Comparison of ENCODE assay signal across 16 cellular contexts in genomic region chr4:7564242-7564641, GRCh38.
"Had no signal": no experiment of that assay in that cellular context is flagged by ENCODE, and none has a peak within 500 bp of the region (broad histone marks: within the 10 kb centered on the region; RNA-seq: fewer than 3 reads in every experiment).

No MANE protein-coding gene starts in this region.

- H3K27ac ChIP-seq: body of pancreas, cardiac muscle cell, heart right ventricle, parathyroid adenoma, thoracic aorta, upper lobe of left lung had no signal

- DNase-seq: activated CD4-positive, alpha-beta T cell treated with anti-CD3 and anti-CD28 coated beads, Interleukin-2, amount 10 ng/mL, durations not matched to agents 7 days and 5 days; activated CD4-positive, CD25-positive, alpha-beta regulatory T cell treated with anti-CD3 and anti-CD28 coated beads, Interleukin-2, amount 50 U/mL, for 72 hours; activated CD8-positive, alpha-beta T cell treated with anti-CD3 and anti-CD28 coated beads, Interleukin-2, amount 10 ng/mL, durations not matched to agents 7 days and 5 days; activated gamma-delta T cell; activated naive CD4-positive, alpha-beta T cell treated with anti-CD3 and anti-CD28 coated beads, Interleukin-2, amount 50 U/mL, for 16 hours; activated naive CD8-positive, alpha-beta T cell treated with anti-CD3 and anti-CD28 coated beads, Interleukin-2, amount 50 U/mL, for 24 hours; body of pancreas; effector CD4-positive, alpha-beta T cell; mesenchymal stem cell; stimulated activated CD4-positive, alpha-beta T cell treated with anti-CD3 and anti-CD28 coated beads, Interleukin-2, amount 100 ng/mL, for 48 hours; stimulated activated naive CD4-positive, alpha-beta T cell; upper lobe of left lung had no signal

- ATAC-seq: activated CD8-positive, alpha-beta T cell treated with anti-CD3 and anti-CD28 coated beads, Interleukin-2, amount 10 ng/mL, durations not matched to agents 7 days and 5 days; activated naive CD8-positive, alpha-beta T cell treated with anti-CD3 and anti-CD28 coated beads, Interleukin-2, amount 50 U/mL, for 24 hours; body of pancreas had no signal
